Comparison of ENCODE assay signal across 15 cellular contexts in the genomic region with DNA sequence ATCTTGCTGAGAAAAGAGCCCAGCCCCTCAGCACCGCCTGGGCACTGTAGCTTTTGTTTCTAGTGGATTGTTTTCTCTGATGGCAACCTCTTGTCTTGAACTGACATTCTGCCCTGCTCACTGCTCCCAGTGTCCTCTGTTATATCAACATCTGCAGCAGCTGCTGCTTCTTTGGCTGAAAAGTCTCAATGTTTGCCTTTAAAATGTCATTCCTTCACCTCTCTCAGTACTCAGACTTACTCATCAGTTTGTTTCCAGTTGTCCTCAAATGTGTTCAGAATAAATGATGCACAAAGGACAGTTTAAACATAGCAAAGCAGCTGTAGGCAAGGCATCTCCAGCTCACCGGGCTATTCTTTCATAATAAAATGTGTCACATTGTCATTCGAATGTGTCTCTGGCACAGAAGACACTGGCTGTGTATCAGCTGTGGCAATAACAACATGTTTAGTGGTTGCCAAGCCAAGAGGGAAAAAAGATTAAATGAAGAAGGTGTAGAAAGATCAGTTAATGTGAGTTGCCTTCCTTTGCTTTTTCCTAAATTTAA.
A peak's percentile ranks its signal among the peaks of the same experiment; 100 is the strongest.
DNase-seq lines count a peak whose midpoint lies in the region; ATAC-seq and TF ChIP-seq lines count a peak whose summit lies in the region.
"Had no signal": no experiment of that assay in that cellular context is flagged by ENCODE, and none has a peak within 500 bp of the region (broad histone marks: within the 10 kb centered on the region; RNA-seq: fewer than 3 reads in every experiment).

No MANE protein-coding gene starts in this region.

- no peaks in the 10 kb centered on the region for H3K9me3 ChIP-seq in Panc1 (ENCODE audit: control insufficient read depth, insufficient read depth, low read depth, low read length)

- H3K79me2 ChIP-seq in GM23338 (replicated peaks; ENCODE audit: insufficient read depth) = no peaks in the 10 kb centered on the region

- peak overlapping the region; percentile 62 for H3K4me2 ChIP-seq in GM23338

- peak overlapping the region; percentile 32 for H3K27ac Mint-ChIP-seq in GM23338
- no peak overlapping the region for H3K27ac Mint-ChIP-seq in activated naive CD8-positive, alpha-beta T cell treated with anti-CD3 and anti-CD28 coated beads for 36 hours

- H3K4me3 Mint-ChIP-seq in GM23338 = no peak overlapping the region
- H3K4me3 Mint-ChIP-seq in activated naive CD8-positive, alpha-beta T cell treated with anti-CD3 and anti-CD28 coated beads for 36 hours = no peak overlapping the region

- ATAC-seq in GM23338 = no peak
- ATAC-seq in Panc1 = no peak

- TF ChIP-seq CTCF in GM23338 (conservative IDR thresholded peaks at IDR 0.05; ENCODE audit: low read depth in 2 of 2) = no peak
- no peak for TF ChIP-seq CTCF in Panc1 (IDR thresholded peaks at IDR 0.05)

- peaks cover 12% of the 10 kb centered on the region for H3K4me1 Mint-ChIP-seq in GM23338
- peaks cover 2% of the 10 kb centered on the region for H3K4me1 Mint-ChIP-seq in activated naive CD8-positive, alpha-beta T cell treated with anti-CD3 and anti-CD28 coated beads for 36 hours

- no peaks in the 10 kb centered on the region for H3K36me3 Mint-ChIP-seq in GM23338 (ENCODE audit: low read depth)
- H3K36me3 Mint-ChIP-seq in activated naive CD8-positive, alpha-beta T cell treated with anti-CD3 and anti-CD28 coated beads for 36 hours = no peaks in the 10 kb centered on the region

- CTCF ChIA-PET in Panc1 (lab: Charles Lee) = no interaction called here

- no TSS peak for BruUV-seq in Panc1 (replicated peaks; lab: Mats Ljungman, UMichigan)

- in situ Hi-C loops in Panc1 (cut with HindIII; ENCODE audit: low pct_unique_long_range_greater_than_20kb, low sequenced_read_pairs) = no loop called here

- H3K27me3 ChIP-seq in GM23338 (ENCODE audit: insufficient read depth) (no peaks in the 10 kb centered on the region), Panc1 (ENCODE audit: control insufficient read depth, insufficient read depth, low read length) (no peaks in the 10 kb centered on the region), layer of hippocampus (ENCODE audit: control insufficient read depth, insufficient read depth, low read length) (no peaks in the 10 kb centered on the region)

- H3K27ac ChIP-seq in GM23338 (ENCODE audit: low read depth) (no peak overlapping the region), Panc1 (ENCODE audit: low read length) (peak overlapping the region; percentile 39; the same call in 1 of the 2 replicates), layer of hippocampus (ENCODE audit: low read depth, low read length) (peak overlapping the region; percentile 4)
- H3K27ac ChIP-seq: C4-2B, HL-60, SK-N-MC had no signal

- no peaks in the 10 kb centered on the region for H3K9me3 Mint-ChIP-seq in GM23338
- H3K9me3 Mint-ChIP-seq in activated naive CD8-positive, alpha-beta T cell treated with anti-CD3 and anti-CD28 coated beads for 36 hours = peaks cover 2% of the 10 kb centered on the region

- no peaks in the 10 kb centered on the region for H3K9me2 ChIP-seq in GM23338 (ENCODE audit: insufficient read depth)

- H2AFZ ChIP-seq in GM23338 = peak overlapping the region; percentile 56

- intact Hi-C loops in Panc1 (cut with micrococcal nuclease; ENCODE audit: unreplicated experiment) = no loop called here

- POLR2A ChIA-PET in Panc1 (lab: Charles Lee) = no interaction called here

- H3K4me1 ChIP-seq in GM23338 (ENCODE audit: insufficient read depth) = peaks cover 16% of the 10 kb centered on the region
- H3K4me1 ChIP-seq in Panc1 (ENCODE audit: control insufficient read depth, insufficient read depth, low read length) = 0 out of 2 replicates have a peak, but pooled peaks cover 3% of the 10 kb centered on the region

- no peaks in the 10 kb centered on the region for H3K27me3 Mint-ChIP-seq in GM23338 (ENCODE audit: insufficient read depth, low read depth, poor library complexity)
- no peaks in the 10 kb centered on the region for H3K27me3 Mint-ChIP-seq in activated naive CD8-positive, alpha-beta T cell treated with anti-CD3 and anti-CD28 coated beads for 36 hours

- no peaks in the 10 kb centered on the region for H3K36me3 ChIP-seq in GM23338 (ENCODE audit: insufficient read depth)
- no peaks in the 10 kb centered on the region for H3K36me3 ChIP-seq in Panc1 (ENCODE audit: control insufficient read depth, insufficient read depth, low read length)

- no peak for DNase-seq in GM23338 (ENCODE audit: low spot score)
- DNase-seq in Panc1 (ENCODE audit: low read depth, low spot score) = no peak
- peak; percentile 25 for DNase-seq in pons (ENCODE audit: low spot score)
- DNase-seq in HuH-7.5 (ENCODE audit: low spot score) = no peak
- no peak for DNase-seq in H4 (ENCODE audit: low spot score)
- no peak for DNase-seq in activated naive CD8-positive, alpha-beta T cell treated with anti-CD3 and anti-CD28 coated beads for 36 hours
- DNase-seq: DMS 273 treated with DMSO at 0.1 percent for 48 hours, HCEC 1CT, NCI-H1436 treated with DMSO at 0.1 percent for 48 hours, NCI-H2081, NCI-H510A treated with DMSO at 0.1 percent for 48 hours had no signal

- H3K4me3 ChIP-seq in GM23338 (no peak overlapping the region), Panc1 (ENCODE audit: low read depth in 2 of 2, low read length in 2 of 2) (no peak overlapping the region)
- H3K4me3 ChIP-seq: SK-N-MC had no signal

- no peaks in the 10 kb centered on the region for H4K20me1 ChIP-seq in GM23338 (replicated peaks; ENCODE audit: insufficient read depth)

- no peaks in the 10 kb centered on the region for H3F3A ChIP-seq in GM23338 (replicated peaks; ENCODE audit: low read depth)

TF ChIP-seq in GM23338, 12 proteins besides CTCF, POLR2A, EP300 and RAD21 (continues in another document):
- TF ChIP-seq STAT1 (IDR thresholded peaks at IDR 0.05; ENCODE audit: unreplicated experiment) (no peak), EZH2phosphoT487 (IDR thresholded peaks at IDR 0.05; ENCODE audit: unreplicated experiment) (no peak), REST (IDR thresholded peaks at IDR 0.05; ENCODE audit: unreplicated experiment) (no peak)
